2 cellular contexts compared by ENCODE assay signal in genomic region chr1:39563669-39564068, GRCh38.
TF ChIP-seq lines count a peak whose summit lies in the region.

No MANE protein-coding gene starts in this region.

TF ChIP-seq in HepG2, 621 proteins besides CTCF, POLR2A, EP300 and RAD21:
- TF ChIP-seq RFXANK (CRISPR knock-in tag; IDR thresholded peaks at IDR 0.05): no peak
- TF ChIP-seq AGO2 (optimal IDR thresholded peaks at IDR 0.05; ENCODE audit: low read depth, low read length): peak; percentile 63
- peak; percentile 30; the same call in 1 of the 2 replicates for TF ChIP-seq CEBPB (IDR thresholded peaks at IDR 0.05; ENCODE audit: borderline replicate concordance, low read depth, low read length)
TF ChIP-seq in HepG2: peak in this region for 2.

TF ChIP-seq in K562, 482 proteins besides CTCF, POLR2A, EP300 and RAD21:
- TF ChIP-seq RBFOX2 (IDR thresholded peaks at IDR 0.05; ENCODE audit: low read depth, low read length): peak; percentile 52
- 0 out of 2 replicates have a peak, but pooled peaks have one; percentile 18 for TF ChIP-seq CEBPB (tag; IDR thresholded peaks at IDR 0.05)
- TF ChIP-seq POLR2G (IDR thresholded peaks at IDR 0.05; ENCODE audit: low read depth, low read length): peak; percentile 50
- TF ChIP-seq, protein P1, sequence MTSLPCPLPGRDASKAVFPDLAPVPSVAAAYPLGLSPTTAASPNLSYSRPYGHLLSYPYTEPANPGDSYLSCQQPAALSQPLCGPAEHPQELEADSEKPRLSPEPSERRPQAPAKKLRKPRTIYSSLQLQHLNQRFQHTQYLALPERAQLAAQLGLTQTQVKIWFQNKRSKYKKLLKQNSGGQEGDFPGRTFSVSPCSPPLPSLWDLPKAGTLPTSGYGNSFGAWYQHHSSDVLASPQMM (CRISPR knock-in tag; IDR thresholded peaks at IDR 0.05): no peak
